Comparison of ENCODE assay signal across 3 cellular contexts in the genomic region with DNA sequence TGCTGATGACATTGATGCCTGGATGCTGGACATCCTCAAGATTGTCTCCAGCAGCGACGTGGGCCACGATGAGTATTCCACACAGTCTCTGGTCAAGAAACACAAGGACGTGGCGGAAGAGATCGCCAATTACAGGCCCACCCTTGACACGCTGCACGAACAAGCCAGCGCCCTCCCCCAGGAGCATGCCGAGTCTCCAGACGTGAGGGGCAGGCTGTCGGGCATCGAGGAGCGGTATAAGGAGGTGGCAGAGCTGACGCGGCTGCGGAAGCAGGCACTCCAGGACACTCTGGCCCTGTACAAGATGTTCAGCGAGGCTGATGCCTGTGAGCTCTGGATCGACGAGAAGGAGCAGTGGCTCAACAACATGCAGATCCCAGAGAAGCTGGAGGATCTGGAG.
TF ChIP-seq lines count a peak whose summit lies in the region.

No MANE protein-coding gene starts in this region.

TF ChIP-seq in A549, 52 proteins besides CTCF, POLR2A, EP300 and RAD21:
- TF ChIP-seq, protein P1, sequence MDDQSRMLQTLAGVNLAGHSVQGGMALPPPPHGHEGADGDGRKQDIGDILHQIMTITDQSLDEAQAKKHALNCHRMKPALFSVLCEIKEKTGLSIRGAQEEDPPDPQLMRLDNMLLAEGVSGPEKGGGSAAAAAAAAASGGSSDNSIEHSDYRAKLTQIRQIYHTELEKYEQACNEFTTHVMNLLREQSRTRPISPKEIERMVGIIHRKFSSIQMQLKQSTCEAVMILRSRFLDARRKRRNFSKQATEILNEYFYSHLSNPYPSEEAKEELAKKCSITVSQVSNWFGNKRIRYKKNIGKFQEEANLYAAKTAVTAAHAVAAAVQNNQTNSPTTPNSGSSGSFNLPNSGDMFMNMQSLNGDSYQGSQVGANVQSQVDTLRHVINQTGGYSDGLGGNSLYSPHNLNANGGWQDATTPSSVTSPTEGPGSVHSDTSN (IDR thresholded peaks at IDR 0.05): no peak

TF ChIP-seq in IMR-90, 13 proteins besides CTCF, POLR2A, EP300 and RAD21:
- TF ChIP-seq FOS (IDR thresholded peaks at IDR 0.05; ENCODE audit: low read depth, low read length) (no peak), SMC3 (IDR thresholded peaks at IDR 0.05; ENCODE audit: low read depth, low read length) (no peak), MXI1 (IDR thresholded peaks at IDR 0.05; ENCODE audit: borderline replicate concordance, low read depth, low read length) (no peak), RCOR1 (IDR thresholded peaks at IDR 0.05; ENCODE audit: insufficient replicate concordance, low read length) (no peak), CEBPB (IDR thresholded peaks at IDR 0.05; ENCODE audit: low read depth, low read length) (no peak), BHLHE40 (IDR thresholded peaks at IDR 0.05; ENCODE audit: low read depth, low read length) (no peak), CHD1 (IDR thresholded peaks at IDR 0.05; ENCODE audit: low read depth, low read length) (no peak), NFE2L2 (IDR thresholded peaks at IDR 0.05; ENCODE audit: low read depth, low read length) (no peak), MAFK (IDR thresholded peaks at IDR 0.05; ENCODE audit: low read depth, low read length) (no peak), MAZ (IDR thresholded peaks at IDR 0.05; ENCODE audit: borderline replicate concordance, low read depth, low read length) (no peak), RFX5 (IDR thresholded peaks at IDR 0.05; ENCODE audit: low read depth, low read length) (no peak)
- TF ChIP-seq, protein P2, sequence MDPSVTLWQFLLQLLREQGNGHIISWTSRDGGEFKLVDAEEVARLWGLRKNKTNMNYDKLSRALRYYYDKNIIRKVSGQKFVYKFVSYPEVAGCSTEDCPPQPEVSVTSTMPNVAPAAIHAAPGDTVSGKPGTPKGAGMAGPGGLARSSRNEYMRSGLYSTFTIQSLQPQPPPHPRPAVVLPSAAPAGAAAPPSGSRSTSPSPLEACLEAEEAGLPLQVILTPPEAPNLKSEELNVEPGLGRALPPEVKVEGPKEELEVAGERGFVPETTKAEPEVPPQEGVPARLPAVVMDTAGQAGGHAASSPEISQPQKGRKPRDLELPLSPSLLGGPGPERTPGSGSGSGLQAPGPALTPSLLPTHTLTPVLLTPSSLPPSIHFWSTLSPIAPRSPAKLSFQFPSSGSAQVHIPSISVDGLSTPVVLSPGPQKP (IDR thresholded peaks at IDR 0.05; ENCODE audit: borderline replicate concordance, low read depth, low read length): no peak
- TF ChIP-seq, protein P3, sequence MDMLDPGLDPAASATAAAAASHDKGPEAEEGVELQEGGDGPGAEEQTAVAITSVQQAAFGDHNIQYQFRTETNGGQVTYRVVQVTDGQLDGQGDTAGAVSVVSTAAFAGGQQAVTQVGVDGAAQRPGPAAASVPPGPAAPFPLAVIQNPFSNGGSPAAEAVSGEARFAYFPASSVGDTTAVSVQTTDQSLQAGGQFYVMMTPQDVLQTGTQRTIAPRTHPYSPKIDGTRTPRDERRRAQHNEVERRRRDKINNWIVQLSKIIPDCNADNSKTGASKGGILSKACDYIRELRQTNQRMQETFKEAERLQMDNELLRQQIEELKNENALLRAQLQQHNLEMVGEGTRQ (IDR thresholded peaks at IDR 0.05; ENCODE audit: low read depth, low read length): no peak
TF ChIP-seq in IMR-90: peak in this region for 0.

TF ChIP-seq in GM12878, 131 proteins besides CTCF, POLR2A, EP300 and RAD21:
- TF ChIP-seq POLR2AphosphoS5 (IDR thresholded peaks at IDR 0.05; ENCODE audit: low read length): 0 out of 2 replicates have a peak, but pooled peaks have one; percentile 35
- TF ChIP-seq FOXK2 (IDR thresholded peaks at IDR 0.05): no peak
TF ChIP-seq in GM12878: peak in this region for 1.
